ENCODE assay signal across 21 cellular contexts in genomic region chr3:131283862-131284261, GRCh38.
"Had no signal": no experiment of that assay in that cellular context is flagged by ENCODE, and none has a peak within 500 bp of the region (broad histone marks: within the 10 kb centered on the region; RNA-seq: fewer than 3 reads in every experiment).

No MANE protein-coding gene starts in this region.

- H3K27me3 Mint-ChIP-seq: activated B cell treated with CpG ODN at 0.5 μM for 24 hours; activated CD4-positive, alpha-beta T cell treated with anti-CD3 and anti-CD28 coated beads, Interleukin-2, amount 10 ng/mL, durations not matched to agents 7 days and 5 days; activated naive CD8-positive, alpha-beta T cell; central memory CD8-positive, alpha-beta T cell had no signal

- H3K9me3 ChIP-seq: esophagus squamous epithelium, neutrophil, right atrium auricular region, vagina had no signal

- H3K36me3 Mint-ChIP-seq: brain; memory B cell; naive thymus-derived CD8-positive, alpha-beta T cell; stimulated activated naive B cell treated with anti-CD40 and anti-IgM and Interleukin-4, amounts not matched to agents 10 μg/mL and 1 μg/mL and 100 μg/mL, for 72 hours had no signal

- H3K4me3 ChIP-seq: coronary artery, esophagus squamous epithelium, right atrium auricular region, skin epidermis, tibial nerve, vagina had no signal

- H3K4me1 Mint-ChIP-seq: activated B cell treated with CpG ODN at 0.5 μM for 24 hours; activated CD4-positive, alpha-beta T cell treated with anti-CD3 and anti-CD28 coated beads, Interleukin-2, amount 10 ng/mL, durations not matched to agents 7 days and 5 days; central memory CD8-positive, alpha-beta T cell; memory B cell; naive thymus-derived CD8-positive, alpha-beta T cell; stimulated activated naive B cell treated with anti-CD40 and anti-IgM and Interleukin-4, amounts not matched to agents 10 μg/mL and 1 μg/mL and 100 μg/mL, for 72 hours had no signal

- H3K27ac Mint-ChIP-seq: activated B cell treated with CpG ODN at 0.5 μM for 24 hours; activated CD4-positive, alpha-beta T cell treated with anti-CD3 and anti-CD28 coated beads, Interleukin-2, amount 10 ng/mL, durations not matched to agents 7 days and 5 days; activated naive CD8-positive, alpha-beta T cell; brain; memory B cell; naive thymus-derived CD8-positive, alpha-beta T cell; stimulated activated naive B cell treated with anti-CD40 and anti-IgM and Interleukin-4, amounts not matched to agents 10 μg/mL and 1 μg/mL and 100 μg/mL, for 72 hours had no signal

- ATAC-seq: left lobe of liver; naive thymus-derived CD8-positive, alpha-beta T cell; stimulated activated naive B cell treated with anti-CD40 and anti-IgM and Interleukin-4, amounts not matched to agents 10 μg/mL and 1 μg/mL and 100 μg/mL, for 72 hours had no signal

- H3K36me3 ChIP-seq: esophagus squamous epithelium, neutrophil, right atrium auricular region, vagina had no signal

- H3K27ac ChIP-seq: coronary artery, esophagus squamous epithelium, neutrophil, right atrium auricular region, skin epidermis, tibial nerve, vagina had no signal

- H3K4me1 ChIP-seq: esophagus squamous epithelium, right atrium auricular region, tibial nerve, vagina had no signal

- H3K9me3 Mint-ChIP-seq: activated CD4-positive, alpha-beta T cell treated with anti-CD3 and anti-CD28 coated beads, Interleukin-2, amount 10 ng/mL, durations not matched to agents 7 days and 5 days; central memory CD8-positive, alpha-beta T cell; memory B cell; naive thymus-derived CD8-positive, alpha-beta T cell; stimulated activated naive B cell treated with anti-CD40 and anti-IgM and Interleukin-4, amounts not matched to agents 10 μg/mL and 1 μg/mL and 100 μg/mL, for 72 hours had no signal

- DNase-seq: activated B cell treated with CpG ODN at 0.5 μM for 24 hours; activated CD4-positive, alpha-beta T cell treated with anti-CD3 and anti-CD28 coated beads, Interleukin-2, amount 10 ng/mL, durations not matched to agents 7 days and 5 days; activated CD8-positive, alpha-beta memory T cell treated with anti-CD3 and anti-CD28 coated beads, Interleukin-2, amount 50 U/mL, for 48 hours; activated gamma-delta T cell treated with Interleukin-2 at 50 U/mL for 16 hours; amniotic stem cell; esophagus squamous epithelium; naive thymus-derived CD8-positive, alpha-beta T cell; stimulated activated CD4-positive, alpha-beta T cell treated with anti-CD3 and anti-CD28 coated beads, Interleukin-15, amount 100 ng/mL, for 24 hours; stimulated activated CD4-positive, alpha-beta T cell treated with anti-CD3 and anti-CD28 coated beads, Interleukin-4, amount 100 ng/mL, for 1 hour; stimulated activated naive B cell treated with anti-CD40 and anti-IgM and Interleukin-4, amounts not matched to agents 10 μg/mL and 1 μg/mL and 100 μg/mL, for 72 hours had no signal

- H3K4me3 Mint-ChIP-seq: activated B cell treated with CpG ODN at 0.5 μM for 24 hours; activated CD4-positive, alpha-beta T cell treated with anti-CD3 and anti-CD28 coated beads, Interleukin-2, amount 10 ng/mL, durations not matched to agents 7 days and 5 days; activated naive CD8-positive, alpha-beta T cell; brain; central memory CD8-positive, alpha-beta T cell; memory B cell; naive thymus-derived CD8-positive, alpha-beta T cell; stimulated activated naive B cell treated with anti-CD40 and anti-IgM and Interleukin-4, amounts not matched to agents 10 μg/mL and 1 μg/mL and 100 μg/mL, for 72 hours had no signal
